ENCODE assay signal across 8 cellular contexts in the genomic region with DNA sequence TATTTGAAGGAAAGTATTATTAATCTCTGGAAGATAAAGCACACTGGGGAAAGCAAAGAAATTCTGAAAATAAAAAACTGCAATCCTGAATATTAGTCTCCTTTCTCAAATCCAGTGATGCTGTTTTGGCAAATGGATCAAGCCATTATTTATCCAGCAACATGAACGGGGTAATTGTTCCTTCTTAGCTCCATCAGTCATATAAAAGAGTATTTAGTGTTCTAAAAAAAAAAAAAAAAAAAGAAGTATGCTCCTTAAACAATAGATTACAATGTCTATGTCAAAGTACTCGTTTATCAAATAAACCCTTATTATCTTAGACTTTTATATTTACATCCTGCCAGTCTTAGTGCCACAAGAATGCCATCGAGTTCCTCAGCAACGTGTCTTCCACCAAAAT. TPM values are rescaled to one million over a fixed set of nuclear protein-coding genes. Genes with fewer than 3 reads are reported as not detected.
DNase-seq lines count a peak whose midpoint lies in the region; ATAC-seq and TF ChIP-seq lines count a peak whose summit lies in the region.

No MANE protein-coding gene starts in this region.

- H2AFZ ChIP-seq in OCI-LY7 (ENCODE audit: low read length) (0 out of 2 replicates have a peak overlapping the region, but pooled peaks have one; percentile 73), parathyroid adenoma (no peak overlapping the region)

- ATAC-seq in GM21825 (IDR thresholded peaks at IDR 0.05; ENCODE audit: unreplicated experiment) (no peak), HG02885 (IDR thresholded peaks at IDR 0.05; ENCODE audit: poor library complexity, unreplicated experiment) (no peak)

- H3K4me3 Mint-ChIP-seq in Calu3 (ENCODE audit: low read depth, unreplicated experiment): peak overlapping the region; percentile 75

- H3K9ac ChIP-seq in parathyroid adenoma: no peak overlapping the region

- CTCF ChIA-PET in Calu3 (lab: Charles Lee) (interaction anchor here (1.0 kb wide), 1 partner anchor 71 kb away, joined by 5 read pairs; no protein-coding TSS in a partner anchor), OCI-LY7 (lab: Charles Lee; ENCODE audit: unreplicated experiment) (no interaction called here)

- peak overlapping the region; percentile 75 for H3K27ac Mint-ChIP-seq in Calu3 (ENCODE audit: unreplicated experiment)

- peaks cover 18% of the 10 kb centered on the region; the same call in 1 of the 2 replicates for H3K79me2 ChIP-seq in OCI-LY7 (ENCODE audit: insufficient read depth, low read depth, low read length)
- peaks cover 19% of the 10 kb centered on the region for H3K79me2 ChIP-seq in parathyroid adenoma

- H3K4me3 ChIP-seq in OCI-LY7 (ENCODE audit: low read depth, low read length, poor library complexity, severe bottlenecking): peak overlapping the region; percentile 92
- peak overlapping the region; percentile 83 for H3K4me3 ChIP-seq in epithelial cell of esophagus (ENCODE audit: low read length)
- H3K4me3 ChIP-seq in parathyroid adenoma (ENCODE audit: low read depth, low read length): peak overlapping the region; percentile 58

- DNase-seq in Calu3: no peak
- no peak for DNase-seq in OCI-LY7 (ENCODE audit: low spot score)
- DNase-seq in epithelial cell of esophagus (ENCODE audit: low read depth): no peak
- no peak for DNase-seq in NCI-H2227 treated with DMSO at 0.1 percent for 48 hours (lab: John Stamatoyannopoulos, UW)
- no peak for DNase-seq in MV-4-11 (lab: John Stamatoyannopoulos, UW)

- H3K27me3 Mint-ChIP-seq in Calu3 (ENCODE audit: unreplicated experiment): no peaks in the 10 kb centered on the region

- intact Hi-C loops in Calu3 (cut with micrococcal nuclease; ENCODE audit: unreplicated experiment) (loop anchor here (5.0 kb wide), 1 partner anchor 137 kb away; no protein-coding TSS in a partner anchor), OCI-LY7 (cut with micrococcal nuclease; ENCODE audit: unreplicated experiment) (loop anchor here (5.0 kb wide), 2 partner anchors 82 to 137 kb away; no protein-coding TSS in a partner anchor)

- POLR2A ChIA-PET in OCI-LY7 (lab: Charles Lee): interaction anchor here (0.6 kb wide), 2 partner anchors 67 to 119 kb away, joined by 3 to 4 read pairs; no protein-coding TSS in a partner anchor

- H3K27ac ChIP-seq in OCI-LY7 (ENCODE audit: low read depth, low read length, poor library complexity, severe bottlenecking) (no peak overlapping the region), parathyroid adenoma (no peak overlapping the region)

- TF ChIP-seq CTCF in Calu3 (IDR thresholded peaks at IDR 0.05; ENCODE audit: unreplicated experiment) (no peak), OCI-LY7 (conservative IDR thresholded peaks at IDR 0.05; ENCODE audit: low read length) (no peak), epithelial cell of esophagus (IDR thresholded peaks at IDR 0.05; ENCODE audit: insufficient read depth, low read depth, low read length, missing control alignments) (no peak), parathyroid adenoma (IDR thresholded peaks at IDR 0.05) (no peak)

- H3K4me1 Mint-ChIP-seq in Calu3 (ENCODE audit: low read depth, unreplicated experiment): no peaks in the 10 kb centered on the region

- H3K27me3 ChIP-seq in parathyroid adenoma (ENCODE audit: control insufficient read depth, insufficient read depth, low read length): no peaks in the 10 kb centered on the region

- H3K4me2 ChIP-seq in OCI-LY7 (ENCODE audit: low read length) (peak overlapping the region; percentile 97), parathyroid adenoma (ENCODE audit: low read length) (peak overlapping the region; percentile 32)

- H3K9me3 Mint-ChIP-seq in Calu3 (ENCODE audit: low read depth, unreplicated experiment): peaks cover under 1% of the 10 kb centered on the region

- H4K20me1 ChIP-seq in OCI-LY7 (ENCODE audit: insufficient read depth, low read length): peaks cover 19% of the 10 kb centered on the region

- H3K36me3 Mint-ChIP-seq in Calu3 (ENCODE audit: insufficient read depth, unreplicated experiment): peaks cover 24% of the 10 kb centered on the region

- H3K9me3 ChIP-seq in OCI-LY7 (ENCODE audit: low read length): no peaks in the 10 kb centered on the region
- H3K9me3 ChIP-seq in parathyroid adenoma (ENCODE audit: control insufficient read depth, low read length): no peaks in the 10 kb centered on the region

- H3K4me1 ChIP-seq in OCI-LY7 (ENCODE audit: insufficient read depth, low read length, poor library complexity, severe bottlenecking): peaks cover 9% of the 10 kb centered on the region
- peaks cover 7% of the 10 kb centered on the region for H3K4me1 ChIP-seq in parathyroid adenoma

- no peaks in the 10 kb centered on the region for H3K36me3 ChIP-seq in OCI-LY7 (ENCODE audit: insufficient read depth, low read length)
- H3K36me3 ChIP-seq in parathyroid adenoma (ENCODE audit: control insufficient read depth, insufficient read depth, low read length): no peaks in the 10 kb centered on the region

- H3K9me2 ChIP-seq in OCI-LY7 (ENCODE audit: insufficient read depth, low read length): no peaks in the 10 kb centered on the region

- BruUV-seq in Calu3 (replicated peaks; lab: Mats Ljungman, UMichigan) (TSS peak; percentile 54), OCI-LY7 (replicated peaks; lab: Mats Ljungman, UMichigan) (TSS peak; percentile 81)

RNA-seq across cellular contexts. Expression of a gene that starts 1.3 kb away (rescaled TPM):
- total RNA-seq in Calu3 (2022) (71.8 and 76.8 TPM in 2 replicates), OCI-LY7 (2022) (25.5 and 27.2 TPM in 2 replicates)
- 23.2 and 23.7 TPM in 2 replicates for total RNA-seq in OCI-LY7 (2014; rRNA removed; shearing (Covaris generic))
